ENCODE assay signal across 8 cellular contexts in genomic region chr5:106121972-106122605, GRCh38.
DNase-seq lines count a peak whose midpoint lies in the region; ATAC-seq, FAIRE-seq and TF ChIP-seq lines count a peak whose summit lies in the region.

No MANE protein-coding gene starts in this region.

- no peak overlapping the region for H4K8ac ChIP-seq in H9 (replicated peaks; ENCODE audit: insufficient read length, low read depth, low read length)
- no peak overlapping the region; the same call in 1 of the 2 replicates for H4K8ac ChIP-seq in H1 (ENCODE audit: extremely low read depth, insufficient read depth, low read length)

- TF ChIP-seq RAD21 in H1 (IDR thresholded peaks at IDR 0.05 in 1 of 2, conservative IDR thresholded peaks at IDR 0.05 in 1 of 2; ENCODE audit: low read depth in 2 of 2, low read length in 2 of 2), result peak; percentile 89 to 90

- no peak overlapping the region for H3K27ac Mint-ChIP-seq in H9
- H3K27ac Mint-ChIP-seq in stimulated activated naive B cell treated with anti-CD40 and anti-IgM and Interleukin-4, amounts not matched to agents 10 μg/mL and 1 μg/mL and 100 μg/mL, for 72 hours, result no peak overlapping the region

- WGBS in heart right ventricle, 2 donors, result 75 to 79% methylated on average over 7 of the region's 7 CpGs
- no CpG with 5 or more reads among the region's 7 CpGs for WGBS in H9 (ENCODE audit: extremely low coverage, insufficient read length, low lambda C conversion rate)
- 36% methylated on average over 7 of the region's 7 CpGs; no CpG with 5 or more reads in 1 of the 2 experiments for WGBS in H1 (ENCODE audit: extremely low coverage in 1 of 2, insufficient coverage in 1 of 2, insufficient read length in 1 of 2, insufficient replicate concordance in 2 of 2, low coverage in 1 of 2, low lambda C conversion rate in 2 of 2, missing lambda C conversion rate in 1 of 2), 2 experiments

- no peak for ATAC-seq in heart right ventricle
- no peak for ATAC-seq in left ventricle myocardium superior
- ATAC-seq in stimulated activated naive B cell treated with anti-CD40 and anti-IgM and Interleukin-4, amounts not matched to agents 10 μg/mL and 1 μg/mL and 100 μg/mL, for 72 hours (replicated peaks), result peak in 1 of 2 donors; percentile 51

- H2BK5ac ChIP-seq in H9 (ENCODE audit: insufficient read length, low read length) (no peak overlapping the region), H1 (ENCODE audit: low read depth, low read length) (no peak overlapping the region)

- no peak overlapping the region for H3K9ac ChIP-seq in H9 (ENCODE audit: extremely low read depth, insufficient read length, low read length)
- no peak overlapping the region for H3K9ac ChIP-seq in H1 (replicated peaks in 1 of 4; ENCODE audit: extremely low read depth in 1 of 4, low read depth in 3 of 4, low read length in 3 of 4)

- H3K23me2 ChIP-seq in H9 (ENCODE audit: insufficient read length, low read depth, low read length, poor library complexity, severe bottlenecking) (no peaks in the 10 kb centered on the region), H1 (ENCODE audit: low read depth, low read length) (no peaks in the 10 kb centered on the region)

- H3K23ac ChIP-seq in H9 (ENCODE audit: insufficient read length, low read depth, low read length) (no peak overlapping the region), H1 (ENCODE audit: insufficient read length) (no peak overlapping the region)

- no peak for TF ChIP-seq EP300 in H1 (IDR thresholded peaks at IDR 0.05; ENCODE audit: borderline replicate concordance in 1 of 2, low read depth in 2 of 2, low read length in 2 of 2)

- TF ChIP-seq CTCF in heart right ventricle (IDR thresholded peaks at IDR 0.05) (peak in 8 of 9 donors; percentile 9 to 58 (median 38)), H9 (conservative IDR thresholded peaks at IDR 0.05) (peak; percentile 95), LNCAP (IDR thresholded peaks at IDR 0.05) (peak; percentile 97), H1 (IDR thresholded peaks at IDR 0.05; ENCODE audit: control extremely low read depth in 1 of 3, insufficient read depth in 1 of 3, low read depth in 1 of 3, low read length in 3 of 3) (peak; percentile 67 to 93 (median 93))

- H2BK12ac ChIP-seq in H9 (ENCODE audit: insufficient read length, low read depth, low read length) (no peak overlapping the region), H1 (ENCODE audit: low read depth, low read length) (no peak overlapping the region)

- no peak overlapping the region for H2BK15ac ChIP-seq in H9 (ENCODE audit: low read depth, low read length)
- no peak overlapping the region for H2BK15ac ChIP-seq in H1 (ENCODE audit: low read length)

- H3K79me2 ChIP-seq in H9 (ENCODE audit: insufficient read depth, low read length) (no peaks in the 10 kb centered on the region), H1 (ENCODE audit: control insufficient read depth in 1 of 2, insufficient read depth in 2 of 2, low read length in 2 of 2) (no peaks in the 10 kb centered on the region)

- H2BK120ac ChIP-seq in H9 (ENCODE audit: low read depth, low read length, poor library complexity, severe bottlenecking), result no peak overlapping the region
- no peak overlapping the region for H2BK120ac ChIP-seq in H1 (replicated peaks; ENCODE audit: low read depth, low read length)

- CTCF ChIA-PET in H1 (lab: Charles Lee; ENCODE audit: partially characterized antibody), result interaction anchor here (0.6 to 1.6 kb wide), 8 partner anchors 9 to 131 kb away, joined by 3 to 5 read pairs (median 4); no protein-coding TSS in a partner anchor

- POLR2A ChIA-PET in H1 (lab: Charles Lee; ENCODE audit: partially characterized antibody), result no interaction called here

- H2AK5ac ChIP-seq in H9 (ENCODE audit: insufficient read length, low read length) (no peak overlapping the region), H1 (ENCODE audit: low read depth, low read length) (no peak overlapping the region)

- H4K5ac ChIP-seq in H9 (ENCODE audit: insufficient read length, low read depth, low read length) (no peak overlapping the region), H1 (ENCODE audit: insufficient read length, low read depth, low read length) (no peak overlapping the region)

- peaks cover 12 to 14% of the 10 kb centered on the region in 2 experiments for H3K4me1 Mint-ChIP-seq in H9
- no peaks in the 10 kb centered on the region for H3K4me1 Mint-ChIP-seq in stimulated activated naive B cell treated with anti-CD40 and anti-IgM and Interleukin-4, amounts not matched to agents 10 μg/mL and 1 μg/mL and 100 μg/mL, for 72 hours

- H2BK20ac ChIP-seq in H9 (ENCODE audit: low read depth, low read length, poor library complexity, severe bottlenecking) (no peak overlapping the region), H1 (ENCODE audit: low read length) (no peak overlapping the region)

- no peaks in the 10 kb centered on the region for H3K27me3 Mint-ChIP-seq in H9 (ENCODE audit: low read depth)
- no peaks in the 10 kb centered on the region for H3K27me3 Mint-ChIP-seq in stimulated activated naive B cell treated with anti-CD40 and anti-IgM and Interleukin-4, amounts not matched to agents 10 μg/mL and 1 μg/mL and 100 μg/mL, for 72 hours

- H3K18ac ChIP-seq in H9 (ENCODE audit: insufficient read length, low read depth, low read length) (no peak overlapping the region), H1 (ENCODE audit: extremely low read depth, low read length) (no peak overlapping the region)

- H3K4me3 ChIP-seq in heart right ventricle (no peak overlapping the region), H1 (ENCODE audit: extremely low read depth in 1 of 4, insufficient read depth in 2 of 4, low read depth in 3 of 4, low read length in 4 of 4) (no peak overlapping the region)

- H3K36me3 ChIP-seq in heart right ventricle, result no peaks in the 10 kb centered on the region
- no peaks in the 10 kb centered on the region for H3K36me3 ChIP-seq in H1 (ENCODE audit: control insufficient read depth in 2 of 4, insufficient read depth in 4 of 4, low read length in 3 of 4)

- H3K9me3 Mint-ChIP-seq in H9, result peaks cover 0 to 2% of the 10 kb centered on the region in 2 experiments; a peak in 3 of 5 replicates
- H3K9me3 Mint-ChIP-seq in stimulated activated naive B cell treated with anti-CD40 and anti-IgM and Interleukin-4, amounts not matched to agents 10 μg/mL and 1 μg/mL and 100 μg/mL, for 72 hours, result peaks cover 0 to 2% of the 10 kb centered on the region in 2 donors

- no peak overlapping the region for H4K91ac ChIP-seq in H9 (ENCODE audit: insufficient read length, low read depth, low read length)
- no peak overlapping the region for H4K91ac ChIP-seq in H1 (replicated peaks; ENCODE audit: insufficient read length, low read length)

- no peaks in the 10 kb centered on the region for H3K27me3 ChIP-seq in heart right ventricle
- no peaks in the 10 kb centered on the region for H3K27me3 ChIP-seq in H9 (ENCODE audit: insufficient read depth, low read length)
- H3K27me3 ChIP-seq in H1 (replicated peaks in 1 of 4; ENCODE audit: control insufficient read depth in 3 of 4, extremely low read depth in 1 of 4, insufficient read depth in 3 of 4, low read length in 3 of 4), result peaks cover 0 to 1% (median 0%) of the 10 kb centered on the region in 4 experiments; a peak in 1 of 7 replicates

- H3K4ac ChIP-seq in H9 (ENCODE audit: low read depth, low read length) (no peak overlapping the region), H1 (replicated peaks; ENCODE audit: insufficient read length, low read depth, low read length) (no peak overlapping the region)

- no peaks in the 10 kb centered on the region for H3K9me3 ChIP-seq in heart right ventricle
- no peaks in the 10 kb centered on the region for H3K9me3 ChIP-seq in H9 (ENCODE audit: control insufficient read depth, low read depth, low read length)
- H3K9me3 ChIP-seq in H1 (ENCODE audit: insufficient read depth in 2 of 2, low read depth in 1 of 2, low read length in 1 of 2), result no peaks in the 10 kb centered on the region; a peak in 1 of 4 replicates

- H3K14ac ChIP-seq in H9 (ENCODE audit: insufficient read depth, low read length) (no peak overlapping the region), H1 (ENCODE audit: insufficient read length) (no peak overlapping the region)

- FAIRE-seq in H1 (lab: Jason Lieb, UNC), result peak; percentile 52

- no peak overlapping the region for H3K27ac ChIP-seq in heart right ventricle
- no peak overlapping the region for H3K27ac ChIP-seq in H9 (ENCODE audit: insufficient read length, low read depth, low read length)
- no peak overlapping the region for H3K27ac ChIP-seq in H1 (ENCODE audit: low read depth, low read length)

- intact Hi-C loops in heart right ventricle (cut with DNase I) (no loop called here), left ventricle myocardium superior (cut with micrococcal nuclease) (no loop called here)

- no peak for DNase-seq in heart right ventricle
- no peak for DNase-seq in left ventricle myocardium superior
- peak; percentile 71 for DNase-seq in H9
- peak in 1 of 2 experiments; percentile 78 for DNase-seq in H1 (ENCODE audit: low read depth in 1 of 2, low spot score in 2 of 2)
- peak; percentile 0 for DNase-seq in stimulated activated naive B cell treated with anti-CD40 and anti-IgM and Interleukin-4, amounts not matched to agents 10 μg/mL and 1 μg/mL and 100 μg/mL, for 72 hours
- no peak for DNase-seq in NCI-H1105 (lab: John Stamatoyannopoulos, UW)
- no peak for DNase-seq in activated CD8-positive, alpha-beta memory T cell treated with anti-CD3 and anti-CD28 coated beads for 24 hours

- no peaks in the 10 kb centered on the region for H4K20me1 ChIP-seq in H9 (ENCODE audit: control insufficient read depth, insufficient read depth, insufficient read length)
- no peaks in the 10 kb centered on the region for H4K20me1 ChIP-seq in H1 (replicated peaks in 1 of 2; ENCODE audit: control insufficient read depth in 1 of 2, insufficient read depth in 2 of 2, low read length in 2 of 2)

- H3T11ph ChIP-seq in H9 (ENCODE audit: low read length), result no peak overlapping the region

- TF ChIP-seq POLR2A in H1 (IDR thresholded peaks at IDR 0.05; ENCODE audit: control extremely low read depth in 1 of 2, low read depth in 2 of 2, low read length in 2 of 2), result no peak

- H3K4me1 ChIP-seq in heart right ventricle (no peaks in the 10 kb centered on the region), H9 (ENCODE audit: insufficient read depth, low read length) (no peaks in the 10 kb centered on the region), H1 (replicated peaks in 1 of 4; ENCODE audit: control insufficient read depth in 3 of 4, insufficient read depth in 4 of 4, low read length in 3 of 4) (no peaks in the 10 kb centered on the region)

- H3K4me3 Mint-ChIP-seq in H9, result no peak overlapping the region
- no peak overlapping the region for H3K4me3 Mint-ChIP-seq in stimulated activated naive B cell treated with anti-CD40 and anti-IgM and Interleukin-4, amounts not matched to agents 10 μg/mL and 1 μg/mL and 100 μg/mL, for 72 hours

- H3K4me2 ChIP-seq in H9 (ENCODE audit: insufficient read depth, insufficient read length, low read length) (no peak overlapping the region), H1 (ENCODE audit: insufficient read depth in 1 of 2, low read depth in 2 of 2, low read length in 2 of 2) (no peak overlapping the region)

- H2AFZ ChIP-seq in H9 (ENCODE audit: low read length), result no peak overlapping the region
- H2AFZ ChIP-seq in H1 (ENCODE audit: low read length), result no peak overlapping the region

- no peak overlapping the region for H3K56ac ChIP-seq in H9 (ENCODE audit: insufficient read length, low read depth, low read length)
- no peak overlapping the region for H3K56ac ChIP-seq in H1 (replicated peaks; ENCODE audit: insufficient read length, low read depth, low read length)

- peaks cover 4 to 5% (median 5%) of the 10 kb centered on the region in 3 experiments; a peak in 5 of 7 replicates for H3K36me3 Mint-ChIP-seq in H9 (ENCODE audit: insufficient read depth in 1 of 3, low read depth in 3 of 3)
- H3K36me3 Mint-ChIP-seq in stimulated activated naive B cell treated with anti-CD40 and anti-IgM and Interleukin-4, amounts not matched to agents 10 μg/mL and 1 μg/mL and 100 μg/mL, for 72 hours, result no peaks in the 10 kb centered on the region

- H3K79me1 ChIP-seq in H9 (ENCODE audit: insufficient read depth, low read depth, low read length, poor library complexity, severe bottlenecking) (no peaks in the 10 kb centered on the region), H1 (ENCODE audit: low read depth, low read length) (no peaks in the 10 kb centered on the region)

Comparison
In these comparisons a context has a peak if more than half of its experiments do, and no peak if none do; other contexts are left out.
1. DNase-seq: peak in H9 (single experiment) and stimulated activated naive B cell treated with anti-CD40 and anti-IgM and Interleukin-4, amounts not matched to agents 10 μg/mL and 1 μg/mL and 100 μg/mL, for 72 hours (single experiment); none in heart right ventricle (0 of 2), left ventricle myocardium superior (single experiment), NCI-H1105 (single experiment) and activated CD8-positive, alpha-beta memory T cell treated with anti-CD3 and anti-CD28 coated beads for 24 hours (single experiment).
2. CTCF ChIP-seq: peak in every context shown above with its lines; median percentile 97 in LNCAP; 95 in H9; 93 in H1; 38 in heart right ventricle.